In the genomic region with DNA sequence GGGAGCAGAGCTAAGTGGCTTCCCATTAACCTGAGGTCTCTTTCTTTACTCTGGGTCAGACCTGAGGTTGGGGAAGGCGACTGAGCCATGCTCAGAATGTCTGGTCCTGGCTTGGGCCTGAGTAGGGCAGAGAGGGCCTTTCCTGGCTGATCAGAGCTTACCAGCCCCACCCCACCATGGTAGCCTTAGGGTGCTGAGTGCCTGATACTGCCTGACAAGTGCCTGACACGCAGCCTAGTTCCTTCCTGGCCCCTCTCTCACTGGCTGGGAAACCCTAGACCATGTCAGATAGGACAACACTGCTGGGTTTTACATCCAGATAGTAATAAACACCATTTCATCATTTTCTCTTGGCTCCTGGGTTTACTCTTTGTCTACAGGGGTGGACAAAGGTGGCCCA, we compare ENCODE assay signal across 19 cellular contexts. TPM values are rescaled to one million over a fixed set of nuclear protein-coding genes. Genes with fewer than 3 reads are reported as not detected.
DNase-seq lines count a peak whose midpoint lies in the region; ATAC-seq and TF ChIP-seq lines count a peak whose summit lies in the region.
"Had no signal": no experiment of that assay in that cellular context is flagged by ENCODE, and none has a peak within 500 bp of the region (broad histone marks: within the 10 kb centered on the region; RNA-seq: fewer than 3 reads in every experiment).

No MANE protein-coding gene starts in this region.

- no peak for TF ChIP-seq CTCF in CD8-positive, alpha-beta T cell (IDR thresholded peaks at IDR 0.05)
- TF ChIP-seq CTCF in PC-3 (conservative IDR thresholded peaks at IDR 0.05; ENCODE audit: low read depth, low read length): no peak
- no peak for TF ChIP-seq CTCF in fibroblast of lung (conservative IDR thresholded peaks at IDR 0.05 in 1 of 2, IDR thresholded peaks at IDR 0.05 in 1 of 2; ENCODE audit: low read depth in 1 of 2, low read length in 2 of 2)
- no peak for TF ChIP-seq CTCF in neural crest cell (conservative IDR thresholded peaks at IDR 0.05)
- no peak for TF ChIP-seq CTCF in lower lobe of right lung (IDR thresholded peaks at IDR 0.05)

- H3F3A ChIP-seq in PC-3 (ENCODE audit: low read length, unreplicated experiment): no peaks in the 10 kb centered on the region

- no peaks in the 10 kb centered on the region for H3K9me3 ChIP-seq in CD8-positive, alpha-beta T cell (ENCODE audit: low read length)
- H3K9me3 ChIP-seq in PC-3 (ENCODE audit: low read length) (no peaks in the 10 kb centered on the region), fibroblast of lung (ENCODE audit: control insufficient read depth, insufficient read depth, low read depth, low read length) (no peaks in the 10 kb centered on the region), lower lobe of right lung (no peaks in the 10 kb centered on the region)
- H3K9me3 ChIP-seq: SJCRH30, tibial artery had no signal

- H2AFZ ChIP-seq in PC-3 (ENCODE audit: low read length) (no peak overlapping the region), fibroblast of lung (ENCODE audit: low read length) (no peak overlapping the region)

- CTCF ChIA-PET in CD8-positive, alpha-beta T cell (lab: Charles Lee): interaction anchor here (1.1 to 10.8 kb wide), 3 partner anchors 10 to 32 kb away, joined by 3 to 244 read pairs (median 3); a partner anchor contains a TSS
- CTCF ChIA-PET in PC-3 (lab: Charles Lee): no interaction called here

- H3K9me3 Mint-ChIP-seq in CD8-positive, alpha-beta T cell: no peaks in the 10 kb centered on the region
- H3K9me3 Mint-ChIP-seq in neural crest cell: no peaks in the 10 kb centered on the region
- H3K9me3 Mint-ChIP-seq: CD4-positive, alpha-beta T cell; effector memory CD8-positive, alpha-beta T cell had no signal

- BruUV-seq in PC-3 (replicated peaks; lab: Mats Ljungman, UMichigan): TSS peak; percentile 14

- H3K27ac ChIP-seq in CD8-positive, alpha-beta T cell (ENCODE audit: low read depth, low read length): no peak overlapping the region
- H3K27ac ChIP-seq in PC-3 (ENCODE audit: low read length) (no peak overlapping the region), fibroblast of lung (ENCODE audit: insufficient read depth, low read length) (no peak overlapping the region), lower lobe of right lung (no peak overlapping the region)
- H3K27ac ChIP-seq: SJCRH30 had no signal

- H3K9me2 ChIP-seq in PC-3 (replicated peaks; ENCODE audit: low read length): no peaks in the 10 kb centered on the region

- H3K4me1 ChIP-seq in CD8-positive, alpha-beta T cell (ENCODE audit: insufficient read depth, low read length): no peaks in the 10 kb centered on the region
- no peaks in the 10 kb centered on the region for H3K4me1 ChIP-seq in PC-3 (ENCODE audit: insufficient read depth, low read length)
- H3K4me1 ChIP-seq in fibroblast of lung (ENCODE audit: control insufficient read depth, extremely low read depth, insufficient read depth, low read length): no peaks in the 10 kb centered on the region
- H3K4me1 ChIP-seq in lower lobe of right lung: no peaks in the 10 kb centered on the region
- H3K4me1 ChIP-seq: SJCRH30 had no signal

- no peak overlapping the region for H3K4me3 ChIP-seq in CD8-positive, alpha-beta T cell (ENCODE audit: low read depth, low read length)
- H3K4me3 ChIP-seq in PC-3 (ENCODE audit: low read length): no peak overlapping the region
- H3K4me3 ChIP-seq in fibroblast of lung (replicated peaks in 1 of 4; ENCODE audit: control extremely low read depth in 1 of 4, insufficient read depth in 1 of 4, low read depth in 3 of 4, low read length in 4 of 4): no peak overlapping the region
- no peak overlapping the region for H3K4me3 ChIP-seq in lower lobe of right lung
- H3K4me3 ChIP-seq: SJCRH30, tibial artery had no signal

- no peaks in the 10 kb centered on the region for H3K79me2 ChIP-seq in PC-3 (ENCODE audit: low read length)
- H3K79me2 ChIP-seq in fibroblast of lung (ENCODE audit: control insufficient read depth, insufficient read depth, low read length): no peaks in the 10 kb centered on the region

- H3K27me3 ChIP-seq in CD8-positive, alpha-beta T cell (ENCODE audit: insufficient read depth, low read length): no peaks in the 10 kb centered on the region
- H3K27me3 ChIP-seq in PC-3 (ENCODE audit: low read length) (no peaks in the 10 kb centered on the region), fibroblast of lung (ENCODE audit: control insufficient read depth, insufficient read depth, low read length) (no peaks in the 10 kb centered on the region), lower lobe of right lung (ENCODE audit: low read depth) (no peaks in the 10 kb centered on the region)
- H3K27me3 ChIP-seq: SJCRH30, tibial artery had no signal

- DNase-seq in CD8-positive, alpha-beta T cell: no peak
- no peak for DNase-seq in PC-3
- DNase-seq in fibroblast of lung (ENCODE audit: low read depth in 2 of 2): no peak
- DNase-seq in neural crest cell (ENCODE audit: low read depth, low spot score): no peak
- DNase-seq in left lobe of liver (ENCODE audit: low spot score): no peak
- DNase-seq in lower lobe of right lung: no peak
- no peak for DNase-seq in NCI-H2227 (lab: John Stamatoyannopoulos, UW; ENCODE audit: unreplicated experiment)
- DNase-seq: activated CD4-positive, alpha-beta T cell treated with anti-CD3 and anti-CD28 coated beads for 36 hours; activated CD8-positive, alpha-beta memory T cell treated with anti-CD3 and anti-CD28 coated beads, Interleukin-2, amount 10 ng/mL, durations not matched to agents 7 days and 5 days; activated effector memory CD4-positive, alpha-beta T cell treated with Interleukin-2 at 50 U/mL for 16 hours; aorta; CD4-positive, alpha-beta T cell; effector memory CD8-positive, alpha-beta T cell; NCI-H146; NCI-H2171 treated with DMSO at 0.1 percent for 48 hours; OCI-M1; SJCRH30; T-helper 1 cell; tibial artery had no signal

- peaks cover 43% of the 10 kb centered on the region for H3K36me3 Mint-ChIP-seq in CD8-positive, alpha-beta T cell
- H3K36me3 Mint-ChIP-seq in neural crest cell (ENCODE audit: low read depth): no peaks in the 10 kb centered on the region

- POLR2A ChIA-PET in CD8-positive, alpha-beta T cell (lab: Charles Lee): interaction anchor here (0.6 kb wide), 1 partner anchor 13 kb away, joined by 3 read pairs; no protein-coding TSS in a partner anchor
- POLR2A ChIA-PET in PC-3 (lab: Charles Lee; ENCODE audit: unreplicated experiment): no interaction called here

- H4K20me1 ChIP-seq in PC-3 (ENCODE audit: low read length) (no peaks in the 10 kb centered on the region), fibroblast of lung (ENCODE audit: control insufficient read depth, extremely low read depth, insufficient read depth, low read length) (no peaks in the 10 kb centered on the region)

- peak overlapping the region; percentile 4 for H3K27ac Mint-ChIP-seq in CD8-positive, alpha-beta T cell
- peak overlapping the region; percentile 75 for H3K27ac Mint-ChIP-seq in neural crest cell (ENCODE audit: unreplicated experiment)

- H3K4me3 Mint-ChIP-seq in CD8-positive, alpha-beta T cell: no peak overlapping the region
- H3K4me3 Mint-ChIP-seq in neural crest cell: no peak overlapping the region
- H3K4me3 Mint-ChIP-seq: activated CD4-positive, alpha-beta T cell treated with anti-CD3 and anti-CD28 coated beads for 36 hours; activated CD8-positive, alpha-beta memory T cell treated with anti-CD3 and anti-CD28 coated beads, Interleukin-2, amount 10 ng/mL, durations not matched to agents 7 days and 5 days; CD4-positive, alpha-beta T cell; effector memory CD8-positive, alpha-beta T cell had no signal

- H3K27me3 Mint-ChIP-seq in CD8-positive, alpha-beta T cell (ENCODE audit: low read depth): no peaks in the 10 kb centered on the region
- no peaks in the 10 kb centered on the region for H3K27me3 Mint-ChIP-seq in neural crest cell (ENCODE audit: low read depth)
- H3K27me3 Mint-ChIP-seq: activated CD4-positive, alpha-beta T cell treated with anti-CD3 and anti-CD28 coated beads for 36 hours; activated CD8-positive, alpha-beta memory T cell treated with anti-CD3 and anti-CD28 coated beads, Interleukin-2, amount 10 ng/mL, durations not matched to agents 7 days and 5 days; CD4-positive, alpha-beta T cell; effector memory CD8-positive, alpha-beta T cell had no signal

- no peaks in the 10 kb centered on the region for H3K4me1 Mint-ChIP-seq in CD8-positive, alpha-beta T cell (ENCODE audit: low read depth)
- peaks cover 10% of the 10 kb centered on the region for H3K4me1 Mint-ChIP-seq in neural crest cell
- H3K4me1 Mint-ChIP-seq: activated CD8-positive, alpha-beta memory T cell treated with anti-CD3 and anti-CD28 coated beads, Interleukin-2, amount 10 ng/mL, durations not matched to agents 7 days and 5 days had no signal

- intact Hi-C loops in CD8-positive, alpha-beta T cell (cut with DNase I, micrococcal nuclease): no loop called here
- intact Hi-C loops in PC-3 (cut with micrococcal nuclease): no loop called here
- intact Hi-C loops in lower lobe of right lung (cut with DNase I): no loop called here

- peaks cover 38% of the 10 kb centered on the region for H3K36me3 ChIP-seq in CD8-positive, alpha-beta T cell (ENCODE audit: insufficient read depth, low read length)
- H3K36me3 ChIP-seq in PC-3 (ENCODE audit: low read depth, low read length) (peaks cover 23% of the 10 kb centered on the region; the same call in 1 of the 2 replicates), fibroblast of lung (ENCODE audit: control insufficient read depth, insufficient read depth, low read length) (no peaks in the 10 kb centered on the region), lower lobe of right lung (peaks cover 55% of the 10 kb centered on the region)
- H3K36me3 ChIP-seq: SJCRH30 had no signal

- ATAC-seq in CD8-positive, alpha-beta T cell: no peak
- ATAC-seq in PC-3: no peak
- no peak for ATAC-seq in left lobe of liver
- no peak for ATAC-seq in lower lobe of right lung
- ATAC-seq: activated CD4-positive, alpha-beta T cell treated with anti-CD3 and anti-CD28 coated beads for 36 hours; activated CD8-positive, alpha-beta memory T cell treated with anti-CD3 and anti-CD28 coated beads, Interleukin-2, amount 10 ng/mL, durations not matched to agents 7 days and 5 days; effector memory CD8-positive, alpha-beta T cell had no signal

- H3K9ac ChIP-seq in PC-3 (ENCODE audit: low read length) (no peak overlapping the region), fibroblast of lung (ENCODE audit: insufficient read depth, low read length) (peak overlapping the region; percentile 7)

- H3K4me2 ChIP-seq in PC-3 (ENCODE audit: low read length) (no peak overlapping the region), fibroblast of lung (ENCODE audit: extremely low read depth, insufficient read depth, low read length) (no peak overlapping the region)

RNA-seq across cellular contexts. Expression of a gene that starts 25.8 kb away (rescaled TPM):
- 1 to 10 TPM; 2.8 to 3.0 TPM for total RNA-seq in CD8-positive, alpha-beta T cell
- total RNA-seq in PC-3 (2014; rRNA removed) (under 0.01 and 0.15 TPM in 2 replicates), fibroblast of lung (0.17 and 0.26 TPM in 2 replicates), neural crest cell (5.0 and 5.4 TPM in 2 replicates), left lobe of liver (not detected), lower lobe of right lung (1.5 TPM)
- 0.07 TPM in 2 replicates for polyA plus RNA-seq in fibroblast of lung
- polyA plus RNA-seq in fibroblast of lung (2012): 0.13 and 0.21 TPM in 2 replicates
- polyA minus RNA-seq in fibroblast of lung (ENCODE audit: low replicate concordance): 0.07 and 0.31 TPM in 2 replicates

RNA-seq across cellular contexts. Expression of a gene that starts 32.0 kb away (rescaled TPM):
- total RNA-seq in CD8-positive, alpha-beta T cell: 10 to 100 TPM; 18.3 to 18.5 TPM
- total RNA-seq in PC-3 (2014; rRNA removed): 142 and 174 TPM in 2 replicates
- total RNA-seq in fibroblast of lung: 25.4 and 34.3 TPM in 2 replicates
- 38.4 and 44.6 TPM in 2 replicates for polyA plus RNA-seq in fibroblast of lung
- 34.2 and 38.7 TPM in 2 replicates for polyA plus RNA-seq in fibroblast of lung (2012)
- polyA minus RNA-seq in fibroblast of lung (ENCODE audit: low replicate concordance): 56.9 and 60.2 TPM in 2 replicates
- total RNA-seq in neural crest cell: 37.0 and 38.8 TPM in 2 replicates
- total RNA-seq in left lobe of liver: 16.1 TPM
- 68.6 TPM for total RNA-seq in lower lobe of right lung

RNA-seq across cellular contexts. Expression of a gene that starts 37.4 kb away (rescaled TPM):
- 1 to 10 TPM; 4.7 to 5.6 TPM for total RNA-seq in CD8-positive, alpha-beta T cell
- total RNA-seq in PC-3 (2014; rRNA removed) (1.6 and 2.3 TPM in 2 replicates), fibroblast of lung (0.99 and 1.0 TPM in 2 replicates), neural crest cell (8.1 and 8.6 TPM in 2 replicates), left lobe of liver (8.5 TPM), lower lobe of right lung (48.8 TPM)
- polyA plus RNA-seq in fibroblast of lung: 1.6 and 1.9 TPM in 2 replicates
- 2.4 and 2.7 TPM in 2 replicates for polyA plus RNA-seq in fibroblast of lung (2012)
- 7.9 and 10.8 TPM in 2 replicates for polyA minus RNA-seq in fibroblast of lung (ENCODE audit: low replicate concordance)
